8 cellular contexts compared by ENCODE assay signal in the genomic region with DNA sequence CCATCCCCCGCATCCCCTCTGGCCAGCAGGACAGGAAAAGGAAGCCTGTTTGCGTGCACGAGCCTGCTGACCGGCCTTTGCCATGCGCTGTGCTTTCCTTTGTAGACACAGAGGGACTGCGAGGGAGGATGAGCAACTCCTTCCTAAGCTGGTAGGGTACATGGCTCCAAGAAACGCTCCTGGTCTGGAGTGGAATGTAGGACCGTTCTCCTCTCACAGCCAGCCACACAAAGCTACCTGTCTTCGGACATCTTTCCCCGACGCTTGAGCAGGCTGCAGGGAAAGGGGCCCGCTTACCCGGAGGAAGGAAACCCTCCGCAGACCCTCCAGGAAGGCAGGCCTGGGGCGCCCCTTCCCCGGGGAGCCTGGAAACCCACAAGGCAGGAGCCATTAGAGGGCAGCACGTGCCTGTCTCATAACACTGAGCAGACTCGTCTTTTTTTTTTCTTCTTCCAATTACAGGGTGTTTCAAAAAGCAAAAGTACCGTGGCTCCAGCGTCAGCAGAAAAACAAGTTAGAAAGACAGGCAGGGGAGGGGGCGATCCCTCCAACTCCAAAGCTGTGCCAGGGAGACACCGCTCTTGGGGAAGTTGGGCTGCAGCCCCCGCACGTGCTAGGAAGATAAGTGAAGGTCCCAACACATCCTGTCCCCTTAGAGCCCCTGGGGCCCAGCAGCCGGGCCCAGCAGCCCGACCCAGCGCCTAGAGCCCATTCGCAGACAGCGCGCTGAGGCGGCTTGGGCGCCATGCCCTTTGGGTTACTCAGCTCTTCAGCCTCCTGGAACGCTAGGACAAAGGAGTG.
DNase-seq lines count a peak whose midpoint lies in the region; ATAC-seq and TF ChIP-seq lines count a peak whose summit lies in the region.

No MANE protein-coding gene starts in this region.

- TF ChIP-seq CTCF in heart left ventricle (IDR thresholded peaks at IDR 0.05) = peak; percentile 43 to 85 (median 71)
- TF ChIP-seq CTCF in vagina (IDR thresholded peaks at IDR 0.05) = peak; percentile 26 to 57 (median 53)

- H3K36me3 ChIP-seq in adipocyte (ENCODE audit: control insufficient read depth, insufficient read depth, low read length, severe bottlenecking) = no peaks in the 10 kb centered on the region
- no peaks in the 10 kb centered on the region for H3K36me3 ChIP-seq in heart left ventricle
- no peaks in the 10 kb centered on the region for H3K36me3 ChIP-seq in trophoblast cell (ENCODE audit: control insufficient read depth in 1 of 2, insufficient read depth in 2 of 2, low read length in 2 of 2)
- no peaks in the 10 kb centered on the region for H3K36me3 ChIP-seq in vagina

- H3K79me1 ChIP-seq in trophoblast cell (ENCODE audit: low read length) = peaks cover 12% of the 10 kb centered on the region

- H3K23ac ChIP-seq in trophoblast cell (ENCODE audit: low read length) = no peak overlapping the region

- peak; percentile 77 to 91 (median 88) for ATAC-seq in heart left ventricle
- ATAC-seq in HG03521 (IDR thresholded peaks at IDR 0.05; ENCODE audit: unreplicated experiment) = no peak

- in situ Hi-C loops in KBM-7 (cut with MboI; ENCODE audit: low pct_unique_long_range_greater_than_20kb, low sequenced_read_pairs) = no loop called here

- intact Hi-C loops in heart left ventricle (cut with DNase I) = loop anchor here in 8 of 10 donors (2.0 to 10.0 kb wide), 9 partner anchors 37 to 520 kb away; partner anchors contain the start of gene RREB1 (in 3 of the 8)
- intact Hi-C loops in vagina (cut with DNase I) = loop anchor here (10.0 kb wide), 1 partner anchor 510 kb away; no protein-coding TSS in a partner anchor

- peak overlapping the region; percentile 43 for H2BK5ac ChIP-seq in trophoblast cell (ENCODE audit: low read depth, low read length, poor library complexity)

- H4K8ac ChIP-seq in trophoblast cell (ENCODE audit: low read depth, low read length) = peak overlapping the region; percentile 85

- peak overlapping the region; percentile 81 for H2AFZ ChIP-seq in trophoblast cell (ENCODE audit: insufficient read depth, low read length, poor library complexity)

- peak overlapping the region; percentile 64 for H3K4me3 ChIP-seq in adipocyte (ENCODE audit: low read length)
- peak overlapping the region in 11 of 12 donors; percentile 22 to 51 (median 46) for H3K4me3 ChIP-seq in heart left ventricle
- H3K4me3 ChIP-seq in trophoblast cell (ENCODE audit: low read depth, low read length) = no peak overlapping the region
- peak overlapping the region; percentile 38 to 50 for H3K4me3 ChIP-seq in vagina

- no peak overlapping the region for H3K4ac ChIP-seq in trophoblast cell (ENCODE audit: low read depth, low read length)

- peak overlapping the region; percentile 70 for H3K18ac ChIP-seq in trophoblast cell (ENCODE audit: low read length)

- no peaks in the 10 kb centered on the region for H3K79me2 ChIP-seq in trophoblast cell (ENCODE audit: control insufficient read depth, insufficient read depth, low read length, poor library complexity)

- no peaks in the 10 kb centered on the region for H3K9me3 ChIP-seq in adipocyte (ENCODE audit: control insufficient read depth, low read length)
- no peaks in the 10 kb centered on the region for H3K9me3 ChIP-seq in heart left ventricle
- no peaks in the 10 kb centered on the region for H3K9me3 ChIP-seq in trophoblast cell (ENCODE audit: insufficient read depth, low read depth, low read length)
- H3K9me3 ChIP-seq in vagina = no peaks in the 10 kb centered on the region

- H2BK120ac ChIP-seq in trophoblast cell (ENCODE audit: insufficient read depth, low read length, poor library complexity) = peak overlapping the region; percentile 23

- peak overlapping the region; percentile 81 for H4K91ac ChIP-seq in trophoblast cell (ENCODE audit: low read depth, low read length)

- H2BK12ac ChIP-seq in trophoblast cell (ENCODE audit: low read length) = peak overlapping the region; percentile 70

- H4K12ac ChIP-seq in trophoblast cell (ENCODE audit: low read depth, low read length) = peak overlapping the region; percentile 38

- TF ChIP-seq POLR2A in heart left ventricle (IDR thresholded peaks at IDR 0.05) (no peak), vagina (IDR thresholded peaks at IDR 0.05) (no peak)

- peak overlapping the region; percentile 75 for H3K4me2 ChIP-seq in trophoblast cell (ENCODE audit: low read length)

- peak overlapping the region; percentile 62 to 96 (median 88) for H3K27ac ChIP-seq in heart left ventricle
- no peak overlapping the region for H3K27ac ChIP-seq in trophoblast cell (ENCODE audit: low read depth, low read length)
- H3K27ac ChIP-seq in vagina = peak overlapping the region; percentile 82

- peak overlapping the region; percentile 67 for H2AK5ac ChIP-seq in trophoblast cell (ENCODE audit: low read length)

- WGBS in heart left ventricle, 4 donors = 6 to 12% (median 10%) methylated on average over 25 to 33 of the region's 33 CpGs
- no CpG with 5 or more reads among the region's 33 CpGs for WGBS in trophoblast cell (ENCODE audit: extremely low coverage, insufficient coverage, insufficient read length)

- peak overlapping the region; percentile 62 for H3K14ac ChIP-seq in trophoblast cell (ENCODE audit: low read length)

- H3K9ac ChIP-seq in adipocyte (ENCODE audit: low read length) (peak overlapping the region; percentile 86), trophoblast cell (ENCODE audit: low read length) (no peak overlapping the region)

- H3K4me1 ChIP-seq in adipocyte (ENCODE audit: control insufficient read depth, insufficient read depth, low read length) (peaks cover 30% of the 10 kb centered on the region), heart left ventricle (peaks cover 2 to 55% (median 26%) of the 10 kb centered on the region in 12 donors), trophoblast cell (ENCODE audit: control insufficient read depth in 1 of 2, insufficient read depth in 2 of 2, low read length in 2 of 2) (peaks cover 16 to 18% of the 10 kb centered on the region in 2 experiments), vagina (peaks cover 19% of the 10 kb centered on the region)

- DNase-seq in GDM1 (lab: John Stamatoyannopoulos, UW) = peak; percentile 78
- DNase-seq in KBM-7 = peak; percentile 95
- DNase-seq in SKM-1 (lab: John Stamatoyannopoulos, UW; ENCODE audit: unreplicated experiment) = peak; percentile 41
- peak; percentile 86 for DNase-seq in adipocyte (ENCODE audit: low read depth)
- peak; percentile 69 to 83 (median 75) for DNase-seq in heart left ventricle
- DNase-seq in trophoblast cell = peak; percentile 50 to 67
- DNase-seq in vagina (ENCODE audit: extremely low spot score in 2 of 2) = no peak

- H3K27me3 ChIP-seq in adipocyte (replicated peaks; ENCODE audit: control insufficient read depth, insufficient read depth, low read length) (no peaks in the 10 kb centered on the region), heart left ventricle (no peaks in the 10 kb centered on the region), trophoblast cell (ENCODE audit: insufficient read depth, low read length) (no peaks in the 10 kb centered on the region), vagina (no peaks in the 10 kb centered on the region)

Comparison
In these comparisons a context has a peak if more than half of its experiments do, and no peak if none do; other contexts are left out.
1. DNase-seq: peak in GDM1 (single experiment), KBM-7 (single experiment), SKM-1 (single experiment), adipocyte (single experiment), heart left ventricle (5 of 5) and trophoblast cell (2 of 2); none in vagina (0 of 2).